Comparison of ENCODE assay signal across 12 cellular contexts in genomic region chr9:4515958-4516375, GRCh38. TPM values are rescaled to one million over a fixed set of nuclear protein-coding genes. Genes with fewer than 3 reads are reported as not detected.
DNase-seq lines count a peak whose midpoint lies in the region; ATAC-seq and TF ChIP-seq lines count a peak whose summit lies in the region.
"Had no signal": no experiment of that assay in that cellular context is flagged by ENCODE, and none has a peak within 500 bp of the region (broad histone marks: within the 10 kb centered on the region; RNA-seq: fewer than 3 reads in every experiment).

No MANE protein-coding gene starts in this region.

- H3K27ac Mint-ChIP-seq in activated CD8-positive, alpha-beta memory T cell treated with anti-CD3 and anti-CD28 coated beads, Interleukin-2, amount 10 ng/mL, durations not matched to agents 7 days and 5 days: no peak overlapping the region

- intact Hi-C loops in head of caudate nucleus (cut with DNase I): no loop called here

- peaks cover 14% of the 10 kb centered on the region for H3K4me1 Mint-ChIP-seq in activated CD8-positive, alpha-beta memory T cell treated with anti-CD3 and anti-CD28 coated beads, Interleukin-2, amount 10 ng/mL, durations not matched to agents 7 days and 5 days

- no peaks in the 10 kb centered on the region for H3K36me3 Mint-ChIP-seq in activated CD8-positive, alpha-beta memory T cell treated with anti-CD3 and anti-CD28 coated beads, Interleukin-2, amount 10 ng/mL, durations not matched to agents 7 days and 5 days

- no peak overlapping the region for H3K4me3 Mint-ChIP-seq in activated CD8-positive, alpha-beta memory T cell treated with anti-CD3 and anti-CD28 coated beads, Interleukin-2, amount 10 ng/mL, durations not matched to agents 7 days and 5 days

- DNase-seq in Ammon's horn (ENCODE audit: low spot score): peak; percentile 51
- peak; percentile 29 for DNase-seq in fibroblast of mammary gland (ENCODE audit: low read depth)
- no peak for DNase-seq in OCI-M2 (lab: John Stamatoyannopoulos, UW; ENCODE audit: unreplicated experiment)
- no peak for DNase-seq in head of caudate nucleus
- no peak for DNase-seq in activated T-cell treated with anti-CD3 and anti-CD28 coated beads for 4 hours
- DNase-seq in activated CD8-positive, alpha-beta memory T cell treated with anti-CD3 and anti-CD28 coated beads, Interleukin-2, amount 10 ng/mL, durations not matched to agents 7 days and 5 days: no peak
- DNase-seq: AML-193, NCI-H82, small intestine had no signal

- no peak overlapping the region for H3K4me3 ChIP-seq in fibroblast of mammary gland (ENCODE audit: control insufficient read depth, low read depth, low read length)
- H3K4me3 ChIP-seq: coronary artery had no signal

- no peak for TF ChIP-seq CTCF in fibroblast of mammary gland (conservative IDR thresholded peaks at IDR 0.05; ENCODE audit: control insufficient read depth, insufficient read depth, low read depth, low read length)

- CTCF ChIA-PET in activated CD8-positive, alpha-beta memory T cell treated with anti-CD3 and anti-CD28 coated beads, Interleukin-2, amount 10 ng/mL, durations not matched to agents 7 days and 5 days (lab: Charles Lee): no interaction called here

- no peaks in the 10 kb centered on the region for H3K9me3 Mint-ChIP-seq in activated CD8-positive, alpha-beta memory T cell treated with anti-CD3 and anti-CD28 coated beads, Interleukin-2, amount 10 ng/mL, durations not matched to agents 7 days and 5 days (ENCODE audit: low read depth)

- ATAC-seq in GM19463 (IDR thresholded peaks at IDR 0.05; ENCODE audit: unreplicated experiment): peak; percentile 31
- ATAC-seq in HG03378 (IDR thresholded peaks at IDR 0.05; ENCODE audit: unreplicated experiment): peak; percentile 49
- ATAC-seq in activated CD8-positive, alpha-beta memory T cell treated with anti-CD3 and anti-CD28 coated beads, Interleukin-2, amount 10 ng/mL, durations not matched to agents 7 days and 5 days: no peak

- H3K27me3 Mint-ChIP-seq in activated CD8-positive, alpha-beta memory T cell treated with anti-CD3 and anti-CD28 coated beads, Interleukin-2, amount 10 ng/mL, durations not matched to agents 7 days and 5 days: peaks cover 15% of the 10 kb centered on the region

RNA-seq across cellular contexts. Expression of gene SLC1A1, which starts 25.7 kb away (rescaled TPM):
- under 1 TPM in 1 of 2 experiments, not detected in 1; 0.14 TPM for total RNA-seq in activated CD8-positive, alpha-beta memory T cell treated with anti-CD3 and anti-CD28 coated beads, Interleukin-2, amount 10 ng/mL, durations not matched to agents 7 days and 5 days

Comparison
In these comparisons a context has a peak if more than half of its experiments do, and no peak if none do; other contexts are left out.
1. DNase-seq: peak in Ammon's horn (single experiment) and fibroblast of mammary gland (single experiment); none in OCI-M2 (single experiment), head of caudate nucleus (0 of 42), activated T-cell treated with anti-CD3 and anti-CD28 coated beads for 4 hours (single experiment) and activated CD8-positive, alpha-beta memory T cell treated with anti-CD3 and anti-CD28 coated beads, Interleukin-2, amount 10 ng/mL, durations not matched to agents 7 days and 5 days (single experiment).